Comparison of ENCODE assay signal across 28 cellular contexts in genomic region chr22:33798401-33798800, GRCh38.
A peak's percentile ranks its signal among the peaks of the same experiment; 100 is the strongest.
DNase-seq lines count a peak whose midpoint lies in the region; ATAC-seq, FAIRE-seq and TF ChIP-seq lines count a peak whose summit lies in the region.
"Had no signal": no experiment of that assay in that cellular context is flagged by ENCODE, and none has a peak within 500 bp of the region (broad histone marks: within the 10 kb centered on the region; RNA-seq: fewer than 3 reads in every experiment).

No MANE protein-coding gene starts in this region.

- H3K4me1 Mint-ChIP-seq in WTC11 = peaks cover 46% of the 10 kb centered on the region
- H3K4me1 Mint-ChIP-seq in stimulated activated naive B cell treated with anti-CD40 and anti-IgM and Interleukin-4, amounts not matched to agents 10 μg/mL and 1 μg/mL and 100 μg/mL, for 72 hours = peaks cover 7 to 9% of the 10 kb centered on the region in 2 donors
- H3K4me1 Mint-ChIP-seq: CD14-positive monocyte; CD4-positive, alpha-beta memory T cell; CD4-positive, CD25-positive, alpha-beta regulatory T cell; CD8-positive, alpha-beta memory T cell had no signal

- H3K27me3 ChIP-seq in bronchial epithelial cell (ENCODE audit: control insufficient read depth, insufficient read depth, low read length) (no peaks in the 10 kb centered on the region), colonic mucosa (no peaks in the 10 kb centered on the region)
- H3K27me3 ChIP-seq: BE2C, BLaER1 had no signal

- no peak for TF ChIP-seq CTCF in WTC11 (IDR thresholded peaks at IDR 0.05)
- TF ChIP-seq CTCF in bronchial epithelial cell (IDR thresholded peaks at IDR 0.05; ENCODE audit: insufficient read depth, low read length, severe bottlenecking) = no peak
- no peak for TF ChIP-seq CTCF in colonic mucosa (IDR thresholded peaks at IDR 0.05)

- CTCF ChIA-PET in WTC11 (lab: Charles Lee) = interaction anchor here (0.9 kb wide), 1 partner anchor 37 kb away, joined by 4 read pairs; no protein-coding TSS in a partner anchor

- DNase-seq in Daoy (ENCODE audit: low read depth) (peak; percentile 35), WTC11 (ENCODE audit: low spot score) (no peak), bronchial epithelial cell (ENCODE audit: low read depth) (no peak), AG08396 (ENCODE audit: low spot score) (no peak), colonic mucosa (no peak), AML-193 (lab: John Stamatoyannopoulos, UW) (no peak)
- no peak for DNase-seq in stimulated activated naive B cell treated with anti-CD40 and anti-IgM and Interleukin-4, amounts not matched to agents 10 μg/mL and 1 μg/mL and 100 μg/mL, for 72 hours
- DNase-seq in activated CD8-positive, alpha-beta memory T cell treated with anti-CD3 and anti-CD28 coated beads for 24 hours = no peak
- DNase-seq: 8988T; ACHN; BE2C; C1 segment of cervical spinal cord; CD4-positive, alpha-beta memory T cell; CD4-positive, CD25-positive, alpha-beta regulatory T cell; CD8-positive, alpha-beta memory T cell; COR-L47; DMS 273 treated with DMSO at 0.1 percent for 48 hours; DMS153; DMS53; DMS79; DND-41; GF-D8 had no signal

- FAIRE-seq in bronchial epithelial cell (lab: Jason Lieb, UNC) = peak; percentile 55
- FAIRE-seq: A204.1, G401.6, GM12891, GM19239 had no signal

- no peaks in the 10 kb centered on the region for H3K4me1 ChIP-seq in colonic mucosa
- H3K4me1 ChIP-seq: BE2C had no signal

- H3K27ac Mint-ChIP-seq in WTC11 = peak overlapping the region; percentile 34; the same call in 1 of the 2 replicates
- H3K27ac Mint-ChIP-seq in stimulated activated naive B cell treated with anti-CD40 and anti-IgM and Interleukin-4, amounts not matched to agents 10 μg/mL and 1 μg/mL and 100 μg/mL, for 72 hours = peak overlapping the region; percentile 51
- H3K27ac Mint-ChIP-seq: CD14-positive monocyte; CD4-positive, alpha-beta memory T cell; CD8-positive, alpha-beta memory T cell had no signal

- H3K4me3 Mint-ChIP-seq in WTC11 = no peak overlapping the region
- H3K4me3 Mint-ChIP-seq in stimulated activated naive B cell treated with anti-CD40 and anti-IgM and Interleukin-4, amounts not matched to agents 10 μg/mL and 1 μg/mL and 100 μg/mL, for 72 hours = no peak overlapping the region
- H3K4me3 Mint-ChIP-seq: CD14-positive monocyte; CD4-positive, alpha-beta memory T cell; CD4-positive, CD25-positive, alpha-beta regulatory T cell; CD8-positive, alpha-beta memory T cell had no signal

- H3K9ac ChIP-seq in colonic mucosa (ENCODE audit: low read depth in 2 of 2, low read length in 2 of 2) = no peak overlapping the region
- H3K9ac ChIP-seq: BLaER1 had no signal

- POLR2A ChIA-PET in WTC11 (lab: Charles Lee) = no interaction called here

- no peak overlapping the region for H3K4me3 ChIP-seq in bronchial epithelial cell (ENCODE audit: low read depth, low read length)
- no peak overlapping the region for H3K4me3 ChIP-seq in colonic mucosa
- H3K4me3 ChIP-seq: BLaER1 had no signal

- H3K36me3 ChIP-seq in bronchial epithelial cell (ENCODE audit: control insufficient read depth, insufficient read depth, low read length) (no peaks in the 10 kb centered on the region), colonic mucosa (no peaks in the 10 kb centered on the region)
- H3K36me3 ChIP-seq: BE2C had no signal

- H3K9me3 Mint-ChIP-seq in WTC11 = peaks cover 35% of the 10 kb centered on the region
- peaks cover 12 to 23% of the 10 kb centered on the region in 2 donors for H3K9me3 Mint-ChIP-seq in stimulated activated naive B cell treated with anti-CD40 and anti-IgM and Interleukin-4, amounts not matched to agents 10 μg/mL and 1 μg/mL and 100 μg/mL, for 72 hours

- peaks cover 15% of the 10 kb centered on the region for H3K36me3 Mint-ChIP-seq in WTC11
- peaks cover 5 to 28% of the 10 kb centered on the region in 2 donors for H3K36me3 Mint-ChIP-seq in stimulated activated naive B cell treated with anti-CD40 and anti-IgM and Interleukin-4, amounts not matched to agents 10 μg/mL and 1 μg/mL and 100 μg/mL, for 72 hours
- H3K36me3 Mint-ChIP-seq: CD14-positive monocyte; CD4-positive, alpha-beta memory T cell; CD4-positive, CD25-positive, alpha-beta regulatory T cell had no signal

- H3K27ac ChIP-seq in colonic mucosa = no peak overlapping the region
- H3K27ac ChIP-seq: BLaER1 had no signal

- H3K27me3 Mint-ChIP-seq in WTC11 (ENCODE audit: low read depth) = no peaks in the 10 kb centered on the region
- H3K27me3 Mint-ChIP-seq in stimulated activated naive B cell treated with anti-CD40 and anti-IgM and Interleukin-4, amounts not matched to agents 10 μg/mL and 1 μg/mL and 100 μg/mL, for 72 hours = no peaks in the 10 kb centered on the region
- H3K27me3 Mint-ChIP-seq: CD4-positive, CD25-positive, alpha-beta regulatory T cell; CD8-positive, alpha-beta memory T cell had no signal

- intact Hi-C loops in colonic mucosa (cut with DNase I) = no loop called here

- ATAC-seq in WTC11 = no peak
- ATAC-seq in stimulated activated naive B cell treated with anti-CD40 and anti-IgM and Interleukin-4, amounts not matched to agents 10 μg/mL and 1 μg/mL and 100 μg/mL, for 72 hours (replicated peaks) = no peak

- no peaks in the 10 kb centered on the region for H3K9me3 ChIP-seq in colonic mucosa
- H3K9me3 ChIP-seq: BE2C had no signal

TF ChIP-seq in WTC11, 78 proteins besides CTCF, POLR2A, EP300 and RAD21 (continues in another document):
- TF ChIP-seq IRF2 (CRISPR knock-in tag; IDR thresholded peaks at IDR 0.05; ENCODE audit: borderline replicate concordance, low read depth) (no peak), ATF2 (CRISPR knock-in tag; IDR thresholded peaks at IDR 0.05; ENCODE audit: borderline replicate concordance, low read depth) (no peak), ARID4B (CRISPR knock-in tag; IDR thresholded peaks at IDR 0.05; ENCODE audit: borderline replicate concordance) (no peak), CBFB (CRISPR knock-in tag; IDR thresholded peaks at IDR 0.05; ENCODE audit: low read depth) (no peak), CDX4 (CRISPR knock-in tag; IDR thresholded peaks at IDR 0.05; ENCODE audit: borderline replicate concordance) (no peak), ZNF423 (CRISPR knock-in tag; IDR thresholded peaks at IDR 0.05) (no peak), MYBL2 (CRISPR knock-in tag; IDR thresholded peaks at IDR 0.05) (no peak), PREB (CRISPR knock-in tag; IDR thresholded peaks at IDR 0.05; ENCODE audit: borderline replicate concordance) (no peak), MAX (CRISPR knock-in tag; IDR thresholded peaks at IDR 0.05) (no peak)
